Comparison of ENCODE assay signal across 8 cellular contexts in the genomic region with DNA sequence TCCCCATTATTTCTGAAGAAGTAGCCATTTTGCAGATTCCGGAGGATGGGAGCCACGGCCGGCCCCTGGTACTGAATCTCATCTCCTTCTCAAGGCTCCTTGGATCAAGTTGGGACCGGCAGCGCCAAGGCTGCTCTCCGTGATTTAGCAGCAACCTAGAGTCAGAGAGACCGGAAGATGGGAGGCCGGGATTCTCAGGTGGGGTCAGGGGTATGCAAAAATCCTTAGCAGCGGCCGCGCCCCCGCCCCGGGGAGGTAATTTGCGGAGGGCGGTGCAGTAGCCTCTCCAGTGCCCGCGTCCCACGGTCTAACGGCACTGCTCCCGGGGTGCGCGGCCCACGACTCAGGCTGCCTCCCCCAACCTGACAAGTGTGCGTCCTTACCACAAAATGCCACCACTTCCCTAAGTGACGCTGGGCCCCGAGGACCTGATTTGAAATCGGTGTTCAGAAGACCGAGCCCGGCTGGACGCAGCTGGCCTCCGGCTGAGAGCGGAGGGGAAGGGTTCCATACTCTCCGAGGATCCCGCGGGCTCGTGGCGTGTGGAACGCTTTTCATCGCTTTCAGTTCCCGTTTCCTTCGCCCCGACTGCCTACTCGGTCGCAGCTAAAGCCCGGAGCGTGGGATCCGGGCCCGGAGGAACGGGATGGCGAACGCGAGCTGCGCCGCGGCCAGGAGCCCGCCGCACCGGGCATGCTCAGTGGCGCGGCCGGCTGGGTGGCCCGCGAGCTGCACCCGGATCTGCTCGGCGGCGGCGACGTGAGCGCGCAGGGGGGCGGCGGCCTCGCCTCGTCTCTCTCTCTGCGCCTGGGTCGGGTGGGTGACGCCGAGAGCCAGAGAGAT. TPM values are rescaled to one million over a fixed set of nuclear protein-coding genes. Genes with fewer than 3 reads are reported as not detected.
DNase-seq lines count a peak whose midpoint lies in the region; ATAC-seq and TF ChIP-seq lines count a peak whose summit lies in the region.

A gene with protein sequence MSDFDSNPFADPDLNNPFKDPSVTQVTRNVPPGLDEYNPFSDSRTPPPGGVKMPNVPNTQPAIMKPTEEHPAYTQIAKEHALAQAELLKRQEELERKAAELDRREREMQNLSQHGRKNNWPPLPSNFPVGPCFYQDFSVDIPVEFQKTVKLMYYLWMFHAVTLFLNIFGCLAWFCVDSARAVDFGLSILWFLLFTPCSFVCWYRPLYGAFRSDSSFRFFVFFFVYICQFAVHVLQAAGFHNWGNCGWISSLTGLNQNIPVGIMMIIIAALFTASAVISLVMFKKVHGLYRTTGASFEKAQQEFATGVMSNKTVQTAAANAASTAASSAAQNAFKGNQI (plus strand): TSS at position 787 of the 843 bp plus-strand sequence. CDS start 55 bp downstream, at position 842.

- peak within 1 kb of the TSS; percentile 99 for H3K4me3 ChIP-seq in Karpas-422 (ENCODE audit: low read length)
- H3K4me3 ChIP-seq in fibroblast of mammary gland (ENCODE audit: control insufficient read depth, low read depth, low read length) = peak within 1 kb of the TSS; percentile 91

- H3K9me2 ChIP-seq in Karpas-422 (replicated peaks; ENCODE audit: insufficient read depth, low read length) = no peaks in the 10 kb centered on the region

- H3K4me1 ChIP-seq in Karpas-422 (ENCODE audit: low read length) = peaks cover 30% of the 10 kb centered on the region

- peak within 1 kb of the TSS; percentile 91 for H3K27ac ChIP-seq in Karpas-422 (ENCODE audit: low read length)

- peak within 1 kb of the TSS; percentile 98 for H3K9ac ChIP-seq in Karpas-422 (ENCODE audit: low read length)

- H3K4me2 ChIP-seq in Karpas-422 (ENCODE audit: low read depth, low read length, poor library complexity, severe bottlenecking) = peak within 1 kb of the TSS; percentile 87

- peak within 1 kb of the TSS; percentile 73 for H2AFZ ChIP-seq in Karpas-422 (ENCODE audit: low read length)

- no peaks in the 10 kb centered on the region for H3K36me3 Mint-ChIP-seq in natural killer cell

- H3K9me3 Mint-ChIP-seq in natural killer cell = no peaks in the 10 kb centered on the region

- TF ChIP-seq CTCF in fibroblast of mammary gland (conservative IDR thresholded peaks at IDR 0.05; ENCODE audit: control insufficient read depth, insufficient read depth, low read depth, low read length) = no peak
- TF ChIP-seq CTCF in natural killer cell (IDR thresholded peaks at IDR 0.05) = no peak

- peak; percentile 92 for DNase-seq in EH (ENCODE audit: low read depth)
- peak; percentile 97 for DNase-seq in Karpas-422
- peak; percentile 87 for DNase-seq in RPMI7951 (ENCODE audit: low read depth)
- peak; percentile 83 to 86 for DNase-seq in activated T-helper 1 cell treated with anti-CD3 and anti-CD28 coated beads, Interleukin-2, amount 50 U/mL, for 16 hours (ENCODE audit: low read depth in 1 of 2, low spot score in 1 of 2)
- DNase-seq in fibroblast of mammary gland (ENCODE audit: low read depth) = peak; percentile 88
- peak; percentile 95 for DNase-seq in natural killer cell
- DNase-seq in stimulated activated naive CD4-positive, alpha-beta T cell treated with Interleukin-2 at 50 U/mL for 16 hours (lab: John Stamatoyannopoulos, UW) = peak; percentile 89

- no peaks in the 10 kb centered on the region for H3K27me3 Mint-ChIP-seq in natural killer cell (ENCODE audit: low read depth in 2 of 2)

- intact Hi-C loops in natural killer cell (cut with micrococcal nuclease) = loop anchor here (1.0 to 10.0 kb wide), 2 partner anchors 66 to 625 kb away; partner anchors contain the start of genes AP3B1 and ARSB

- no peaks in the 10 kb centered on the region; the same call in 1 of the 2 replicates for H4K20me1 ChIP-seq in Karpas-422 (ENCODE audit: insufficient read depth, low read depth, low read length)

- peak within 1 kb of the TSS; percentile 98 for H3K4me3 Mint-ChIP-seq in natural killer cell

- H3K36me3 ChIP-seq in Karpas-422 (ENCODE audit: insufficient read depth, low read length) = no peaks in the 10 kb centered on the region; the same call in 1 of the 2 replicates

- H3K27ac Mint-ChIP-seq in natural killer cell = peak within 1 kb of the TSS; percentile 90 to 96

- H3K4me1 Mint-ChIP-seq in natural killer cell = peaks cover 45 to 58% of the 10 kb centered on the region in 2 donors

- H3K27me3 ChIP-seq in Karpas-422 (ENCODE audit: low read length) = no peaks in the 10 kb centered on the region

- ATAC-seq in GM21825 (IDR thresholded peaks at IDR 0.05; ENCODE audit: unreplicated experiment) (peak; percentile 83), natural killer cell (peak; percentile 83 to 94 (median 88))

- no peaks in the 10 kb centered on the region for H3K9me3 ChIP-seq in Karpas-422 (ENCODE audit: low read length)

- peaks cover 46% of the 10 kb centered on the region for H3K79me2 ChIP-seq in Karpas-422 (ENCODE audit: low read length)

RNA-seq across cellular contexts. Expression of the gene that starts here (rescaled TPM):
- 24.3 and 72.5 TPM in 2 replicates for total RNA-seq in Karpas-422 (2014; rRNA removed; shearing (Covaris generic); ENCODE audit: low replicate concordance)
- 51.8 and 53.6 TPM in 2 replicates for total RNA-seq in RPMI7951 (2014; rRNA removed; shearing (Covaris generic))
- total RNA-seq in natural killer cell = 10 to 100 TPM; 19.9 to 27.1 (median 20.5) TPM

Comparison
In these comparisons a context has a peak if more than half of its experiments do, and no peak if none do; other contexts are left out.
1. Peak in every context shown above with its lines: DNase-seq, ATAC-seq, H3K4me3 ChIP-seq and H3K27ac ChIP-seq.